ENCODE assay signal across 10 cellular contexts in genomic region chr19:2056810-2057192, GRCh38. TPM values are rescaled to one million over a fixed set of nuclear protein-coding genes. Genes with fewer than 3 reads are reported as not detected.
DNase-seq lines count a peak whose midpoint lies in the region; ATAC-seq and TF ChIP-seq lines count a peak whose summit lies in the region.
"Had no signal": no experiment of that assay in that cellular context is flagged by ENCODE, and none has a peak within 500 bp of the region (broad histone marks: within the 10 kb centered on the region; RNA-seq: fewer than 3 reads in every experiment).

No MANE protein-coding gene starts in this region.

- H3K4me1 ChIP-seq in GM23248 (ENCODE audit: insufficient read depth) = peaks cover 31% of the 10 kb centered on the region
- H3K4me1 ChIP-seq in gastroesophageal sphincter = peaks cover 0 to 92% (median 65%) of the 10 kb centered on the region in 3 donors
- peaks cover 48 to 70% (median 66%) of the 10 kb centered on the region in 3 donors for H3K4me1 ChIP-seq in skeletal muscle tissue (ENCODE audit: control insufficient read depth in 3 of 3, insufficient read depth in 3 of 3, low read length in 3 of 3)
- H3K4me1 ChIP-seq in Karpas-422 (ENCODE audit: low read length) = peaks cover 62% of the 10 kb centered on the region

- no peaks in the 10 kb centered on the region for H3K27me3 Mint-ChIP-seq in T-cell

- no peak overlapping the region for H3K4me2 ChIP-seq in GM23248 (ENCODE audit: unreplicated experiment)
- H3K4me2 ChIP-seq in Karpas-422 (ENCODE audit: low read depth, low read length, poor library complexity, severe bottlenecking) = no peak overlapping the region

- TF ChIP-seq CTCF in gastroesophageal sphincter (IDR thresholded peaks at IDR 0.05) (no peak), GM20000 (IDR thresholded peaks at IDR 0.05; ENCODE audit: extremely low read depth, missing control alignments) (no peak)

- no peak for DNase-seq in GM23248
- DNase-seq in T-cell = peak in 1 of 34 experiments; percentile 27
- DNase-seq in activated gamma-delta T cell treated with Interleukin-2 at 50 U/mL for 16 hours = no peak
- no peak for DNase-seq in Karpas-422
- no peak for DNase-seq in GM19240 (ENCODE audit: insufficient read length, low spot score)
- no peak for DNase-seq in GM20000 (ENCODE audit: low spot score)
- DNase-seq: cerebellar nuclear complex, glutamatergic neuron had no signal

- H3K79me2 ChIP-seq in GM23248 (ENCODE audit: insufficient read depth) = no peaks in the 10 kb centered on the region
- H3K79me2 ChIP-seq in Karpas-422 (ENCODE audit: low read length) = no peaks in the 10 kb centered on the region

- POLR2A ChIA-PET in T-cell (lab: Charles Lee) = no interaction called here

- no peak for TF ChIP-seq EP300 in gastroesophageal sphincter (IDR thresholded peaks at IDR 0.05)

- no peaks in the 10 kb centered on the region for H4K20me1 ChIP-seq in GM23248 (ENCODE audit: insufficient read depth)
- H4K20me1 ChIP-seq in Karpas-422 (ENCODE audit: insufficient read depth, low read depth, low read length) = no peaks in the 10 kb centered on the region

- H3K36me3 ChIP-seq in GM23248 (ENCODE audit: low read depth) (no peaks in the 10 kb centered on the region), gastroesophageal sphincter (no peaks in the 10 kb centered on the region), skeletal muscle tissue (ENCODE audit: control insufficient read depth in 3 of 3, insufficient read depth in 3 of 3, low read length in 3 of 3) (no peaks in the 10 kb centered on the region), Karpas-422 (ENCODE audit: insufficient read depth, low read length) (no peaks in the 10 kb centered on the region)

- H3F3A ChIP-seq in GM23248 (ENCODE audit: insufficient read depth) = peaks cover 11% of the 10 kb centered on the region

- CTCF ChIA-PET in T-cell (lab: Charles Lee) = no interaction called here

- H3K4me3 Mint-ChIP-seq in T-cell = peak overlapping the region; percentile 34 to 89 (median 56)

- TF ChIP-seq POLR2A in gastroesophageal sphincter (IDR thresholded peaks at IDR 0.05) = no peak

- H2AFZ ChIP-seq in GM23248 = no peak overlapping the region
- H2AFZ ChIP-seq in Karpas-422 (ENCODE audit: low read length) = no peak overlapping the region

- H3K9me3 Mint-ChIP-seq in T-cell = no peaks in the 10 kb centered on the region

- H3K27me3 ChIP-seq in GM23248 (replicated peaks; ENCODE audit: insufficient read depth) (no peaks in the 10 kb centered on the region), gastroesophageal sphincter (no peaks in the 10 kb centered on the region), skeletal muscle tissue (ENCODE audit: control insufficient read depth in 3 of 3, insufficient read depth in 3 of 3, low read length in 3 of 3) (no peaks in the 10 kb centered on the region), Karpas-422 (ENCODE audit: low read length) (no peaks in the 10 kb centered on the region)

- H3K27ac ChIP-seq in GM23248 (0 out of 2 replicates have a peak overlapping the region, but pooled peaks have one; percentile 27), gastroesophageal sphincter (peak overlapping the region; percentile 98 to 100 (median 99)), skeletal muscle tissue (ENCODE audit: low read depth, low read length) (peak overlapping the region; percentile 51), Karpas-422 (ENCODE audit: low read length) (no peak overlapping the region)

- H3K9me2 ChIP-seq in GM23248 (ENCODE audit: insufficient read depth) = no peaks in the 10 kb centered on the region
- H3K9me2 ChIP-seq in Karpas-422 (replicated peaks; ENCODE audit: insufficient read depth, low read length) = no peaks in the 10 kb centered on the region

- no peak overlapping the region for H3K9ac ChIP-seq in GM23248
- H3K9ac ChIP-seq in skeletal muscle tissue (ENCODE audit: low read depth in 1 of 3, low read length in 3 of 3) = peak overlapping the region in 1 of 3 donors; percentile 8
- no peak overlapping the region for H3K9ac ChIP-seq in Karpas-422 (ENCODE audit: low read length)

- H3K36me3 Mint-ChIP-seq in T-cell = no peaks in the 10 kb centered on the region

- H3K4me3 ChIP-seq in GM23248 (no peak overlapping the region), gastroesophageal sphincter (no peak overlapping the region), skeletal muscle tissue (ENCODE audit: low read length in 3 of 3) (no peak overlapping the region), Karpas-422 (ENCODE audit: low read length) (no peak overlapping the region)

- peak overlapping the region; percentile 81 to 85 for H3K27ac Mint-ChIP-seq in T-cell

- H3K9me3 ChIP-seq in GM23248 (ENCODE audit: low read depth) (no peaks in the 10 kb centered on the region), gastroesophageal sphincter (no peaks in the 10 kb centered on the region), skeletal muscle tissue (ENCODE audit: control insufficient read depth in 3 of 3, low read length in 3 of 3) (no peaks in the 10 kb centered on the region), Karpas-422 (ENCODE audit: low read length) (no peaks in the 10 kb centered on the region)

- H3K4me1 Mint-ChIP-seq in T-cell = peaks cover 54 to 70% (median 60%) of the 10 kb centered on the region in 3 donors

- WGBS in GM23248 (ENCODE audit: low coverage in 1 of 2, low lambda C conversion rate in 2 of 2, missing lambda C conversion rate in 2 of 2), 2 experiments = 70 to 72% methylated on average over 5 of the region's 5 CpGs
- 71% methylated on average over 1 of the region's 5 CpGs; no CpG with 5 or more reads in 1 of the 2 donors for WGBS in gastroesophageal sphincter (ENCODE audit: low coverage in 1 of 2), 2 donors

- no peak for ATAC-seq in T-cell (replicated peaks in 1 of 4)
- ATAC-seq in gastroesophageal sphincter = no peak

- in situ Hi-C loops in GM23248 (cut with MboI) = no loop called here

RNA-seq across cellular contexts. Expression of gene MKNK2, which starts 5.8 kb away (rescaled TPM):
- 78.6 and 83.2 TPM in 2 replicates for total RNA-seq in GM23248 (2014; rRNA removed; shearing (Covaris generic))
- 28.9 and 37.6 TPM in 2 replicates for polyA plus RNA-seq in GM23248 (2016; fragmentation: Nextera tagmentation; extraction: Ambion mirVana)
- total RNA-seq in T-cell (100 to 1,000 TPM; 196 to 242 (median 234) TPM), gastroesophageal sphincter (100 to 1,000 TPM in 3 of 4 donors, 10 to 100 TPM in 1; 98.4 to 195 (median 173) TPM), skeletal muscle tissue (32.4 TPM)
- total RNA-seq in Karpas-422 (2014; rRNA removed; shearing (Covaris generic); ENCODE audit: low replicate concordance) = 526 and 862 TPM in 2 replicates

RNA-seq across cellular contexts. Expression of gene MOB3A, which starts 39.3 kb away (rescaled TPM):
- 38.7 and 53.1 TPM in 2 replicates for total RNA-seq in GM23248 (2014; rRNA removed; shearing (Covaris generic))
- polyA plus RNA-seq in GM23248 (2016; fragmentation: Nextera tagmentation; extraction: Ambion mirVana) = 53.7 and 57.0 TPM in 2 replicates
- total RNA-seq in T-cell (100 to 1,000 TPM in 4 of 5 donors, 10 to 100 TPM in 1; 98.6 to 162 (median 142) TPM), gastroesophageal sphincter (10 to 100 TPM; 29.0 to 69.9 (median 38.6) TPM), skeletal muscle tissue (12.0 TPM)
- 153 and 219 TPM in 2 replicates for total RNA-seq in Karpas-422 (2014; rRNA removed; shearing (Covaris generic); ENCODE audit: low replicate concordance)

RNA-seq across cellular contexts. Expression of gene IZUMO4, which starts 39.9 kb away (rescaled TPM):
- 1.6 and 2.3 TPM in 2 replicates for total RNA-seq in GM23248 (2014; rRNA removed; shearing (Covaris generic))
- 0.89 and 1.5 TPM in 2 replicates for polyA plus RNA-seq in GM23248 (2016; fragmentation: Nextera tagmentation; extraction: Ambion mirVana)
- total RNA-seq in T-cell (10 to 100 TPM; 14.0 to 23.5 (median 19.7) TPM), gastroesophageal sphincter (10 to 100 TPM in 1 of 4 donors, 1 to 10 TPM in 3; 2.4 to 17.3 (median 4.3) TPM), skeletal muscle tissue (2.1 TPM)
- 285 and 487 TPM in 2 replicates for total RNA-seq in Karpas-422 (2014; rRNA removed; shearing (Covaris generic); ENCODE audit: low replicate concordance)

RNA-seq across cellular contexts. Expression of gene BTBD2, which starts 41.3 kb away (rescaled TPM):
- 69.5 and 72.0 TPM in 2 replicates for total RNA-seq in GM23248 (2014; rRNA removed; shearing (Covaris generic))
- 6.8 and 9.0 TPM in 2 replicates for polyA plus RNA-seq in GM23248 (2016; fragmentation: Nextera tagmentation; extraction: Ambion mirVana)
- total RNA-seq in T-cell = 10 to 100 TPM; 52.2 to 79.8 (median 73.6) TPM
- total RNA-seq in gastroesophageal sphincter = 100 to 1,000 TPM in 1 of 4 donors, 10 to 100 TPM in 3; 44.0 to 125 (median 59.9) TPM
- 28.7 TPM for total RNA-seq in skeletal muscle tissue
- total RNA-seq in Karpas-422 (2014; rRNA removed; shearing (Covaris generic); ENCODE audit: low replicate concordance) = 66.8 and 112 TPM in 2 replicates

Comparison
In these comparisons a context has a peak if more than half of its experiments do, and no peak if none do; other contexts are left out.
1. RNA of gene IZUMO4, which starts 39.9 kb away (total RNA-seq): 285 to 487 TPM in Karpas-422; 14.0 to 23.5 TPM in T-cell, 2.4 to 17.3 TPM in gastroesophageal sphincter, 2.1 TPM in skeletal muscle tissue (single experiment) and 1.6 to 2.3 TPM in GM23248; every median in the first group is over 10 times any median in the second.